Comparison of ENCODE assay signal across 26 cellular contexts in the genomic region with DNA sequence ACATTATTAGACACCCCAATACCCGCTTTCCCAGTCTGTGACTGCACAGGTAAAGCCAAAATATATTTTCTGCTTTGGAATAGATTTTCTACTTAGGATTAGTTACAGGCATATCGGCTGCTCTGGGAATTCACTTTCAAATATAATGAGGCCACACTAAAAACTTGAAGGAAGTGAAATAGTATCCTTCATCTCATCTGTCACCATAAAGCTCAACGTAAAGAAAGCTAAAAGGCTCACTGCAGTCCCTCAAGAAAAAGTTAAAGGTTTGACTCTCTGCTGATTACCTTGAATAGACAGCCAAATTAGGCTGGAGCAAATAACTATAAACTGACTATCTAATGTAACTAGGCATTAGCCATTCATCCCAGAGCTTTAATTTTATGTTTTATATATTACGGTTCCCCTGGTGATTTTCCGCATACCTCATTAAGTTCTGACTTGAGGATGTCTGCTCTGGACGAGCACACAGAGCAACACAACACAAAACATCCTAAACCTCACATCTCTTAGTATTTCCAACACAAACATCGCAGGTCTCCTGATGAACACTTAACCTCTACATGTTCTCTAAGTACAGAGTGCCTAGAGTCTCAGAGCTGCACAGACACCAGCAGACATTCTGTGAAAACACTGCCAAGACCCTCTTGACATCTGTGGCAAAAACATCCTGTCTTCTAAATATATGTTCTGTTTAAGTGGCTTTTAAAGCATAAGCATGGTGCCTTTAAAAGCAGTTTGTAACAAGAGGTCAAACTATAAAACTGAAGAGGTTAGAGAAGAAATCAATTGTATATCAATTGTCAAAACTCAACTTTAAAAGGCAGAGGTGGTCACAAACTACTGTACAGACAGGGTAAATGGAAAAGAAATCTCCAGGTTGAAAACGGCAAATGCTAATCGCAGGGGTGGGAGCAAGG. TPM values are rescaled to one million over a fixed set of nuclear protein-coding genes. Genes with fewer than 3 reads are reported as not detected.
"Had no signal": no experiment of that assay in that cellular context is flagged by ENCODE, and none has a peak within 500 bp of the region (broad histone marks: within the 10 kb centered on the region; RNA-seq: fewer than 3 reads in every experiment).

No MANE protein-coding gene starts in this region.

- DNase-seq: activated CD4-positive, alpha-beta T cell treated with anti-CD3 and anti-CD28 coated beads for 48 hours; activated CD4-positive, alpha-beta T cell treated with anti-CD3 and anti-CD28 coated beads, Interleukin-2, amount 50 U/mL, for 4 hours; activated CD4-positive, CD25-positive, alpha-beta regulatory T cell treated with anti-CD3 and anti-CD28 coated beads, Interleukin-2, amount 50 U/mL, for 72 hours; activated CD8-positive, alpha-beta T cell treated with anti-CD3 and anti-CD28 coated beads, Interleukin-2, amount 10 ng/mL, durations not matched to agents 7 days and 5 days; activated effector memory CD4-positive, alpha-beta T cell treated with Interleukin-2 at 50 U/mL for 16 hours; activated naive CD4-positive, alpha-beta T cell treated with Interleukin-2 at 50 U/mL for 16 hours; activated naive CD8-positive, alpha-beta T cell treated with anti-CD3 and anti-CD28 coated beads, Interleukin-2, amount 50 U/mL, for 24 hours; activated T-cell treated with anti-CD3 and anti-CD28 coated beads, Interleukin-2, amount 50 U/mL, for 24 hours; amniotic stem cell; body of pancreas; MM.1S; NCI-H1105; NCI-H1436; NCI-H1694 treated with DMSO at 0.1 percent for 48 hours; NCI-H2029 treated with DMSO at 0.1 percent for 48 hours; NCI-H226; NCI-H526 treated with DMSO at 0.1 percent for 48 hours; PC-3; SHP77; SW 1271 had no signal

- H3K27me3 ChIP-seq: ascending aorta, body of pancreas, SJSA1 had no signal

- H3K27ac ChIP-seq: ascending aorta, body of pancreas, SJSA1 had no signal

- ATAC-seq: activated CD8-positive, alpha-beta T cell treated with anti-CD3 and anti-CD28 coated beads, Interleukin-2, amount 10 ng/mL, durations not matched to agents 7 days and 5 days; activated naive CD4-positive, alpha-beta T cell treated with anti-CD3 and anti-CD28 coated beads, Interleukin-2, amount 50 U/mL, for 72 hours; activated naive CD8-positive, alpha-beta T cell treated with anti-CD3 and anti-CD28 coated beads, Interleukin-2, amount 50 U/mL, for 24 hours; body of pancreas; PC-3; SK-N-SH treated with all-trans-retinoic acid at 6 μM for 48 hours had no signal

- H3K9me3 ChIP-seq: ascending aorta, body of pancreas, SJSA1 had no signal

- H3K36me3 ChIP-seq: ascending aorta, SJSA1 had no signal

- H3K4me1 ChIP-seq: ascending aorta, body of pancreas, SJSA1 had no signal

- H3K4me3 ChIP-seq: ascending aorta, body of pancreas, SJSA1 had no signal

RNA-seq across cellular contexts. Expression of a gene that starts 35.4 kb away (rescaled TPM):
- total RNA-seq: activated CD8-positive, alpha-beta T cell treated with anti-CD3 and anti-CD28 coated beads, Interleukin-2, amount 10 ng/mL, durations not matched to agents 7 days and 5 days; activated naive CD4-positive, alpha-beta T cell treated with anti-CD3 and anti-CD28 coated beads, Interleukin-2, amount 50 U/mL, for 72 hours; activated T-helper 1 cell treated with anti-CD3 and anti-CD28 coated beads, Interleukin-12 subunit alpha, Interleukin-12 subunit beta, Interleukin-2, Interleukin-4 antibody, amounts not matched to agents 30 ng/mL and 10 ng/mL and 1 ng/mL, durations not matched to agents 14 hours and 24 hours and 36 hours; ascending aorta; body of pancreas; T-helper 1 cell treated with Interleukin-12 subunit alpha and Interleukin-12 subunit beta and Interleukin-4 antibody, amounts not matched to agents 30 ng/mL and 1 ng/mL, for 36 hours had no signal
